Comparison of ENCODE assay signal across 11 cellular contexts in the genomic region with DNA sequence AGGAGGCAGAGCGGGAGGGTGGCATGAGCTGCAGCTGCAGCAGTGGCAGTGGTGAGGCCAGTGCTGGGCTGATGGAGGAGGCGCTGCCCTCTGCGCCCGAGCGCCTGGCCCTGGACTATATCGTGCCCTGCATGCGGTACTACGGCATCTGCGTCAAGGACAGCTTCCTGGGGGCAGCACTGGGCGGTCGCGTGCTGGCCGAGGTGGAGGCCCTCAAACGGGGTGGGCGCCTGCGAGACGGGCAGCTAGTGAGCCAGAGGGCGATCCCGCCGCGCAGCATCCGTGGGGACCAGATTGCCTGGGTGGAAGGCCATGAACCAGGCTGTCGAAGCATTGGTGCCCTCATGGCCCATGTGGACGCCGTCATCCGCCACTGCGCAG. TPM values are rescaled to one million over a fixed set of nuclear protein-coding genes. Genes with fewer than 3 reads are reported as not detected.
A peak's percentile ranks its signal among the peaks of the same experiment; 100 is the strongest.
DNase-seq lines count a peak whose midpoint lies in the region; ATAC-seq and TF ChIP-seq lines count a peak whose summit lies in the region.
"Had no signal": no experiment of that assay in that cellular context is flagged by ENCODE, and none has a peak within 500 bp of the region (broad histone marks: within the 10 kb centered on the region; RNA-seq: fewer than 3 reads in every experiment).

No MANE protein-coding gene starts in this region.

- peaks cover 76% of the 10 kb centered on the region for H3K4me1 Mint-ChIP-seq in activated CD8-positive, alpha-beta memory T cell treated with anti-CD3 and anti-CD28 coated beads, Interleukin-2, amount 10 ng/mL, durations not matched to agents 7 days and 5 days
- H3K4me1 Mint-ChIP-seq in activated naive CD8-positive, alpha-beta T cell treated with anti-CD3 and anti-CD28 coated beads, Interleukin-2, amount 50 U/mL, for 24 hours = peaks cover 78% of the 10 kb centered on the region

- TF ChIP-seq CTCF in right lobe of liver (IDR thresholded peaks at IDR 0.05) = no peak

- peak overlapping the region; percentile 64 for H3K27ac Mint-ChIP-seq in activated CD8-positive, alpha-beta memory T cell treated with anti-CD3 and anti-CD28 coated beads, Interleukin-2, amount 10 ng/mL, durations not matched to agents 7 days and 5 days
- H3K27ac Mint-ChIP-seq in activated naive CD8-positive, alpha-beta T cell treated with anti-CD3 and anti-CD28 coated beads, Interleukin-2, amount 50 U/mL, for 24 hours = peak overlapping the region; percentile 74

- H3K4me1 ChIP-seq in right lobe of liver = peaks cover 0 to 59% (median 26%) of the 10 kb centered on the region in 4 donors

- TF ChIP-seq POLR2A in right lobe of liver (IDR thresholded peaks at IDR 0.05) = no peak

- no peak overlapping the region for H3K27ac ChIP-seq in right lobe of liver
- peak overlapping the region; percentile 95 for H3K27ac ChIP-seq in temporal lobe (ENCODE audit: low read depth, low read length)

- H3K4me3 Mint-ChIP-seq in activated CD8-positive, alpha-beta memory T cell treated with anti-CD3 and anti-CD28 coated beads, Interleukin-2, amount 10 ng/mL, durations not matched to agents 7 days and 5 days = peak overlapping the region; percentile 95
- H3K4me3 Mint-ChIP-seq in activated naive CD8-positive, alpha-beta T cell treated with anti-CD3 and anti-CD28 coated beads, Interleukin-2, amount 50 U/mL, for 24 hours = peak overlapping the region; percentile 90

- DNase-seq in activated CD8-positive, alpha-beta memory T cell treated with anti-CD3 and anti-CD28 coated beads, Interleukin-2, amount 10 ng/mL, durations not matched to agents 7 days and 5 days = no peak
- DNase-seq in activated CD8-positive, alpha-beta memory T cell treated with anti-CD3 and anti-CD28 coated beads, Interleukin-2, amount 50 U/mL, for 4 hours = no peak
- DNase-seq in activated naive CD8-positive, alpha-beta T cell treated with anti-CD3 and anti-CD28 coated beads, Interleukin-2, amount 50 U/mL, for 24 hours = no peak
- DNase-seq in right lobe of liver = peak in 1 of 3 donors; percentile 62
- DNase-seq in NCI-H774 (lab: John Stamatoyannopoulos, UW) = no peak
- no peak for DNase-seq in dedifferentiated amniotic fluid mesenchymal stem cell (ENCODE audit: extremely low spot score)
- DNase-seq: activated CD4-positive, alpha-beta T cell treated with anti-CD3 and anti-CD28 coated beads for 4 hours had no signal

- H3K27me3 Mint-ChIP-seq in activated CD8-positive, alpha-beta memory T cell treated with anti-CD3 and anti-CD28 coated beads, Interleukin-2, amount 10 ng/mL, durations not matched to agents 7 days and 5 days = no peaks in the 10 kb centered on the region
- no peaks in the 10 kb centered on the region for H3K27me3 Mint-ChIP-seq in activated naive CD8-positive, alpha-beta T cell treated with anti-CD3 and anti-CD28 coated beads, Interleukin-2, amount 50 U/mL, for 24 hours

- no peaks in the 10 kb centered on the region for H3K9me3 ChIP-seq in right lobe of liver

- ATAC-seq in activated CD8-positive, alpha-beta memory T cell treated with anti-CD3 and anti-CD28 coated beads, Interleukin-2, amount 10 ng/mL, durations not matched to agents 7 days and 5 days = no peak
- no peak for ATAC-seq in activated naive CD8-positive, alpha-beta T cell treated with anti-CD3 and anti-CD28 coated beads, Interleukin-2, amount 50 U/mL, for 24 hours
- ATAC-seq in right lobe of liver = no peak
- ATAC-seq in GM19023 (IDR thresholded peaks at IDR 0.05; ENCODE audit: unreplicated experiment) = no peak

- H3K36me3 ChIP-seq in right lobe of liver = peaks cover 0 to 7% (median 0%) of the 10 kb centered on the region in 4 donors

- intact Hi-C loops in right lobe of liver (cut with DNase I) = loop anchor here in 1 of 2 donors (10.0 kb wide), 1 partner anchor 136 kb away; no protein-coding TSS in a partner anchor

- peaks cover 37% of the 10 kb centered on the region for H3K36me3 Mint-ChIP-seq in activated CD8-positive, alpha-beta memory T cell treated with anti-CD3 and anti-CD28 coated beads, Interleukin-2, amount 10 ng/mL, durations not matched to agents 7 days and 5 days
- H3K36me3 Mint-ChIP-seq in activated naive CD8-positive, alpha-beta T cell treated with anti-CD3 and anti-CD28 coated beads, Interleukin-2, amount 50 U/mL, for 24 hours (ENCODE audit: low read depth) = peaks cover 27% of the 10 kb centered on the region

- H3K9me3 Mint-ChIP-seq in activated CD8-positive, alpha-beta memory T cell treated with anti-CD3 and anti-CD28 coated beads, Interleukin-2, amount 10 ng/mL, durations not matched to agents 7 days and 5 days (ENCODE audit: low read depth) = no peaks in the 10 kb centered on the region
- H3K9me3 Mint-ChIP-seq in activated naive CD8-positive, alpha-beta T cell treated with anti-CD3 and anti-CD28 coated beads, Interleukin-2, amount 50 U/mL, for 24 hours = no peaks in the 10 kb centered on the region
- H3K9me3 Mint-ChIP-seq: CD14-positive monocyte had no signal

- CTCF ChIA-PET in activated CD8-positive, alpha-beta memory T cell treated with anti-CD3 and anti-CD28 coated beads, Interleukin-2, amount 10 ng/mL, durations not matched to agents 7 days and 5 days (lab: Charles Lee) = interaction anchor here (1.1 to 2.8 kb wide), 4 partner anchors 23 to 138 kb away, joined by 4 to 8 read pairs (median 4); a partner anchor contains a TSS

- no peaks in the 10 kb centered on the region for H3K27me3 ChIP-seq in right lobe of liver

- H3K4me3 ChIP-seq in right lobe of liver = peak overlapping the region in 2 of 3 donors; percentile 83 to 93

- WGBS in right lobe of liver (ENCODE audit: insufficient coverage, low coverage, low lambda C conversion rate, missing lambda C conversion rate) = no CpG with 5 or more reads among the region's 27 CpGs

RNA-seq across cellular contexts. Expression of a gene that starts 2.0 kb away (rescaled TPM):
- 100 to 1,000 TPM; 101 to 105 TPM for total RNA-seq in activated CD8-positive, alpha-beta memory T cell treated with anti-CD3 and anti-CD28 coated beads, Interleukin-2, amount 10 ng/mL, durations not matched to agents 7 days and 5 days
- total RNA-seq in right lobe of liver = 10 to 100 TPM; 34.5 to 47.0 (median 37.4) TPM
- 34.9 TPM for total RNA-seq in temporal lobe

RNA-seq across cellular contexts. Expression of a gene that starts 22.9 kb away (rescaled TPM):
- total RNA-seq in activated CD8-positive, alpha-beta memory T cell treated with anti-CD3 and anti-CD28 coated beads, Interleukin-2, amount 10 ng/mL, durations not matched to agents 7 days and 5 days = 10 to 100 TPM; 36.2 to 56.7 TPM
- total RNA-seq in right lobe of liver = 10 to 100 TPM in 3 of 6 experiments, 1 to 10 TPM in 3; 6.4 to 17.2 (median 10.2) TPM
- total RNA-seq in temporal lobe = 9.8 TPM

RNA-seq across cellular contexts. Expression of a gene that starts 25.7 kb away (rescaled TPM):
- total RNA-seq in activated CD8-positive, alpha-beta memory T cell treated with anti-CD3 and anti-CD28 coated beads, Interleukin-2, amount 10 ng/mL, durations not matched to agents 7 days and 5 days = not detected
- 1 to 10 TPM in 2 of 6 experiments, under 1 TPM in 1, not detected in 3; 0.86 to 1.9 (median 1.1) TPM for total RNA-seq in right lobe of liver
- 0.74 TPM for total RNA-seq in temporal lobe
- total RNA-seq: LHCN-M2 had no signal

RNA-seq across cellular contexts. Expression of a gene that starts 49.3 kb away (rescaled TPM):
- not detected for total RNA-seq in activated CD8-positive, alpha-beta memory T cell treated with anti-CD3 and anti-CD28 coated beads, Interleukin-2, amount 10 ng/mL, durations not matched to agents 7 days and 5 days
- 1,000 to 10,000 TPM in 3 of 6 experiments, 100 to 1,000 TPM in 1, 10 to 100 TPM in 2; 73.6 to 3,618 (median 1,239) TPM for total RNA-seq in right lobe of liver
- not detected for total RNA-seq in temporal lobe
- total RNA-seq: LHCN-M2 had no signal

RNA-seq across cellular contexts. Expression of a gene that starts 50.0 kb away (rescaled TPM):
- total RNA-seq in activated CD8-positive, alpha-beta memory T cell treated with anti-CD3 and anti-CD28 coated beads, Interleukin-2, amount 10 ng/mL, durations not matched to agents 7 days and 5 days = 100 to 1,000 TPM; 176 to 193 TPM
- total RNA-seq in right lobe of liver (10 to 100 TPM; 21.4 to 33.1 (median 24.7) TPM), temporal lobe (11.3 TPM)
